Comparison of ENCODE assay signal across 9 cellular contexts in genomic region chr12:54352022-54352531, GRCh38. TPM values are rescaled to one million over a fixed set of nuclear protein-coding genes. Genes with fewer than 3 reads are reported as not detected.
DNase-seq lines count a peak whose midpoint lies in the region; ATAC-seq, FAIRE-seq and TF ChIP-seq lines count a peak whose summit lies in the region.
"Had no signal": no experiment of that assay in that cellular context is flagged by ENCODE, and none has a peak within 500 bp of the region (broad histone marks: within the 10 kb centered on the region; RNA-seq: fewer than 3 reads in every experiment).

No MANE protein-coding gene starts in this region.

- H3K4me3 Mint-ChIP-seq in activated CD4-positive, alpha-beta T cell treated with anti-CD3 and anti-CD28 coated beads, Interleukin-2, amount 10 ng/mL, durations not matched to agents 7 days and 5 days: peak overlapping the region; percentile 18

- H3K4me1 ChIP-seq in pancreas: peaks cover 11 to 27% (median 15%) of the 10 kb centered on the region in 3 donors

- no peaks in the 10 kb centered on the region for H3K27me3 ChIP-seq in pancreas

- peak overlapping the region; percentile 46 for H3K27ac Mint-ChIP-seq in activated CD4-positive, alpha-beta T cell treated with anti-CD3 and anti-CD28 coated beads, Interleukin-2, amount 10 ng/mL, durations not matched to agents 7 days and 5 days

- intact Hi-C loops in pancreas (cut with DNase I): loop anchor here in 1 of 3 donors (10.0 kb wide), 1 partner anchor 47 kb away; the partner anchor contains the start of gene NFE2

- 11 to 17% methylated on average over 21 of the region's 21 CpGs for WGBS in pancreas, 2 donors

- no peak for FAIRE-seq in pancreas (lab: Jason Lieb, UNC)
- FAIRE-seq: A549 had no signal

- DNase-seq in NCI-H510A treated with DMSO at 0.1 percent for 48 hours (lab: John Stamatoyannopoulos, UW) (peak; percentile 72), NCI-H510A (lab: John Stamatoyannopoulos, UW) (no peak), globus pallidus (ENCODE audit: low spot score) (peak; percentile 77), pancreas (peak; percentile 70 to 84 (median 80)), NCI-H1930 (lab: John Stamatoyannopoulos, UW) (no peak)
- DNase-seq in activated CD4-positive, alpha-beta T cell treated with anti-CD3 and anti-CD28 coated beads, Interleukin-2, amount 10 ng/mL, durations not matched to agents 7 days and 5 days: no peak

- no peak for TF ChIP-seq CTCF in pancreas (IDR thresholded peaks at IDR 0.05)

- POLR2A ChIA-PET in activated CD4-positive, alpha-beta T cell treated with anti-CD3 and anti-CD28 coated beads, Interleukin-2, amount 10 ng/mL, durations not matched to agents 7 days and 5 days (lab: Charles Lee): no interaction called here

- no peaks in the 10 kb centered on the region for H3K9me3 ChIP-seq in pancreas
- H3K9me3 ChIP-seq: A549 had no signal

- no peak overlapping the region for H3K4me3 ChIP-seq in pancreas
- H3K4me3 ChIP-seq: A549 had no signal

- peaks cover 0 to 41% (median 26%) of the 10 kb centered on the region in 3 donors for H3K36me3 ChIP-seq in pancreas

- peak overlapping the region; percentile 58 to 85 (median 74) for H3K27ac ChIP-seq in pancreas
- H3K27ac ChIP-seq: A549 had no signal

- peaks cover 41% of the 10 kb centered on the region for H3K36me3 Mint-ChIP-seq in activated CD4-positive, alpha-beta T cell treated with anti-CD3 and anti-CD28 coated beads, Interleukin-2, amount 10 ng/mL, durations not matched to agents 7 days and 5 days (ENCODE audit: low read depth)

- CTCF ChIA-PET in activated CD4-positive, alpha-beta T cell treated with anti-CD3 and anti-CD28 coated beads, Interleukin-2, amount 10 ng/mL, durations not matched to agents 7 days and 5 days (lab: Charles Lee): interaction anchor here (0.6 to 2.6 kb wide), 6 partner anchors 10 to 27 kb away, joined by 3 to 12 read pairs (median 3); no protein-coding TSS in a partner anchor

- H3K27me3 Mint-ChIP-seq in activated CD4-positive, alpha-beta T cell treated with anti-CD3 and anti-CD28 coated beads, Interleukin-2, amount 10 ng/mL, durations not matched to agents 7 days and 5 days: no peaks in the 10 kb centered on the region

- peaks cover 20% of the 10 kb centered on the region for H3K4me1 Mint-ChIP-seq in activated CD4-positive, alpha-beta T cell treated with anti-CD3 and anti-CD28 coated beads, Interleukin-2, amount 10 ng/mL, durations not matched to agents 7 days and 5 days

- H3K9me3 Mint-ChIP-seq in activated CD4-positive, alpha-beta T cell treated with anti-CD3 and anti-CD28 coated beads, Interleukin-2, amount 10 ng/mL, durations not matched to agents 7 days and 5 days: no peaks in the 10 kb centered on the region

- ATAC-seq in pancreas (peak; percentile 39 to 78 (median 66)), esophagus mucosa (no peak), GM19023 (IDR thresholded peaks at IDR 0.05; ENCODE audit: unreplicated experiment) (no peak)

RNA-seq across cellular contexts. Expression of gene GPR84, which starts 12.2 kb away (rescaled TPM):
- total RNA-seq in activated CD4-positive, alpha-beta T cell treated with anti-CD3 and anti-CD28 coated beads, Interleukin-2, amount 10 ng/mL, durations not matched to agents 7 days and 5 days: under 1 TPM; 0.15 to 0.33 TPM
- total RNA-seq in pancreas (under 1 TPM in 4 of 6 donors, not detected in 2; 0.32 to 0.87 (median 0.63) TPM), esophagus mucosa (0.16 TPM)
- under 1 TPM; 0.09 to 0.27 TPM for polyA plus RNA-seq in pancreas
- polyA plus RNA-seq: A549 had no signal

RNA-seq across cellular contexts. Expression of gene COPZ1, which starts 27.1 kb away (rescaled TPM):
- total RNA-seq in activated CD4-positive, alpha-beta T cell treated with anti-CD3 and anti-CD28 coated beads, Interleukin-2, amount 10 ng/mL, durations not matched to agents 7 days and 5 days: 100 to 1,000 TPM; 113 to 124 TPM
- total RNA-seq in pancreas (100 to 1,000 TPM in 5 of 6 donors, 10 to 100 TPM in 1; 76.6 to 115 (median 110) TPM), esophagus mucosa (111 TPM)
- polyA plus RNA-seq in pancreas: 10 to 100 TPM; 44.6 to 86.6 TPM

RNA-seq across cellular contexts. Expression of gene ZNF385A, which starts 32.5 kb away (rescaled TPM):
- 1 to 10 TPM in 1 of 2 experiments, under 1 TPM in 1; 0.48 to 1.3 TPM for total RNA-seq in activated CD4-positive, alpha-beta T cell treated with anti-CD3 and anti-CD28 coated beads, Interleukin-2, amount 10 ng/mL, durations not matched to agents 7 days and 5 days
- 1 to 10 TPM in 5 of 6 donors, under 1 TPM in 1; 0.59 to 8.2 (median 2.6) TPM for total RNA-seq in pancreas
- 1 to 10 TPM; 2.8 to 3.6 TPM for polyA plus RNA-seq in pancreas
- 52.2 TPM for total RNA-seq in esophagus mucosa

RNA-seq across cellular contexts. Expression of gene NFE2, which starts 51.3 kb away (rescaled TPM):
- total RNA-seq in activated CD4-positive, alpha-beta T cell treated with anti-CD3 and anti-CD28 coated beads, Interleukin-2, amount 10 ng/mL, durations not matched to agents 7 days and 5 days: not detected
- total RNA-seq in pancreas (under 1 TPM in 5 of 6 donors, not detected in 1; 0.16 to 0.58 (median 0.47) TPM), esophagus mucosa (not detected)
- polyA plus RNA-seq in pancreas: under 1 TPM; 0.28 to 0.34 TPM

Comparison
In these comparisons a context has a peak if more than half of its experiments do, and no peak if none do; other contexts are left out.
1. DNase-seq: peak in NCI-H510A treated with DMSO at 0.1 percent for 48 hours (single experiment), globus pallidus (single experiment) and pancreas (6 of 6); none in NCI-H510A (single experiment), activated CD4-positive, alpha-beta T cell treated with anti-CD3 and anti-CD28 coated beads, Interleukin-2, amount 10 ng/mL, durations not matched to agents 7 days and 5 days (single experiment) and NCI-H1930 (0 of 2).
2. ATAC-seq: peak in pancreas (4 of 4); none in esophagus mucosa (single experiment) and GM19023 (single experiment).